9 cellular contexts compared by ENCODE assay signal in the genomic region with DNA sequence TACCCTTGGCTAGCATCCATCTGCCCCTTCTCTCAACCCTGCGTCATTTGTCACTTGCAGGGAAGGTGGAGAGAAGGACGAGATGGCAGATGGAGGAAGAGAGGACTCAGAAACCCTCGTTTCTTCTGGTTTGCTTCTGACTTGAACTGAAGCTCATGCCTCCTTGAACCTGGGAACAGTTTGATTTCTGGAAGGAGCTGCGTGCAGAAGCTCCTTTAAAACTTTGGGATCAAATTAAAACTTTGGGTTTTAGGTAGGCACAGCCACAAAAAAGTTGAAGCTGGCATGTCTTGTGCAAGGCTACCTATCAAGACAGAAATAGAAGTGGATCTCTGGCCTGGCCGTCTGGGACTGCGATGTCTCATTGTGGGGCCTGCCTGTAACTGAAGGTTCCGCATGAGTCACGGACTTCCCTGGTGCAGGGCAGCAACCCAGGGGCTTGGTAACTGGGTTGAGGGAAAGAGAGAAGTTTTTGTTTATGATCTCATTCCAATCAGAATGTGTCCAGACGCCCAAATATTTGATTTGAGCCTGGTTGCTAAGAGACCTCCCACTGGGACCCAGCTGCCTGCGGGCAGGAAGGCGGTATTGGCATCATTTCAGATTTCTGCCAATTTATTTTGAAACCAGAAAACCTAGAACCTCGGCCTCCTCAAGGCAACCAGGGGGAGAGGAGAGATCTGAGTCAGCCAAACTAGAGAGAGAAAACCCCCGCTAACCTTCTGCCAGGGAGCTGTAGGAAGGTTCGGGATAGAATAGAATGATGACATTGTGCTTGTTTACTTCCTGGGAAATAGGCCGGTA. TPM values are rescaled to one million over a fixed set of nuclear protein-coding genes. Genes with fewer than 3 reads are reported as not detected.
DNase-seq lines count a peak whose midpoint lies in the region; ATAC-seq and TF ChIP-seq lines count a peak whose summit lies in the region.
"Had no signal": no experiment of that assay in that cellular context is flagged by ENCODE, and none has a peak within 500 bp of the region (broad histone marks: within the 10 kb centered on the region; RNA-seq: fewer than 3 reads in every experiment).

No MANE protein-coding gene starts in this region.

- TF ChIP-seq CTCF in GM23338 (conservative IDR thresholded peaks at IDR 0.05; ENCODE audit: low read depth in 2 of 2): no peak

- no peaks in the 10 kb centered on the region for H3K36me3 Mint-ChIP-seq in GM23338 (ENCODE audit: low read depth)
- no peaks in the 10 kb centered on the region for H3K36me3 Mint-ChIP-seq in T-helper 17 cell (ENCODE audit: low read depth)

- H3K4me1 ChIP-seq in GM23338 (ENCODE audit: insufficient read depth): no peaks in the 10 kb centered on the region
- H3K4me1 ChIP-seq in esophagus (ENCODE audit: control insufficient read depth in 2 of 2, insufficient read depth in 2 of 2, low read length in 1 of 2): peaks cover 0 to 5% of the 10 kb centered on the region in 2 donors

- H4K20me1 ChIP-seq in GM23338 (replicated peaks; ENCODE audit: insufficient read depth): no peaks in the 10 kb centered on the region

- no peaks in the 10 kb centered on the region for H3K79me2 ChIP-seq in GM23338 (replicated peaks; ENCODE audit: insufficient read depth)

- peaks cover 4% of the 10 kb centered on the region for H3K27me3 Mint-ChIP-seq in GM23338 (ENCODE audit: insufficient read depth, low read depth, poor library complexity)
- H3K27me3 Mint-ChIP-seq in T-helper 17 cell: no peaks in the 10 kb centered on the region

- H3K27ac ChIP-seq in GM23338 (ENCODE audit: low read depth) (no peak overlapping the region), esophagus (ENCODE audit: low read depth in 2 of 2, low read length in 1 of 2) (peak overlapping the region; percentile 66 to 87)

- no peaks in the 10 kb centered on the region for H3K9me3 Mint-ChIP-seq in GM23338

- ATAC-seq in GM23338 (no peak), T-helper 17 cell (peak; percentile 89)

- no peaks in the 10 kb centered on the region for H3F3A ChIP-seq in GM23338 (replicated peaks; ENCODE audit: low read depth)

- H3K4me3 ChIP-seq in GM23338 (no peak overlapping the region), esophagus (ENCODE audit: low read depth in 1 of 2, low read length in 2 of 2) (no peak overlapping the region)

- H3K4me3 Mint-ChIP-seq in GM23338 (no peak overlapping the region), T-helper 17 cell (peak overlapping the region; percentile 59)

- H3K27me3 ChIP-seq in GM23338 (ENCODE audit: insufficient read depth) (no peaks in the 10 kb centered on the region), esophagus (ENCODE audit: control insufficient read depth in 1 of 2, insufficient read depth in 2 of 2, low read length in 2 of 2) (no peaks in the 10 kb centered on the region)
- H3K27me3 ChIP-seq: dorsolateral prefrontal cortex had no signal

- no peaks in the 10 kb centered on the region for H3K9me3 ChIP-seq in T-helper 17 cell (ENCODE audit: control insufficient read depth, low read length, poor library complexity, severe bottlenecking)
- H3K9me3 ChIP-seq in esophagus (ENCODE audit: control insufficient read depth in 2 of 2, insufficient read depth in 1 of 2, low read depth in 1 of 2, low read length in 1 of 2): no peaks in the 10 kb centered on the region

- H3K9me2 ChIP-seq in GM23338 (ENCODE audit: insufficient read depth): no peaks in the 10 kb centered on the region

- peak overlapping the region; percentile 72 for H2AFZ ChIP-seq in GM23338

- H3K36me3 ChIP-seq in GM23338 (ENCODE audit: insufficient read depth) (no peaks in the 10 kb centered on the region), esophagus (ENCODE audit: control insufficient read depth in 2 of 2, insufficient read depth in 2 of 2, low read length in 1 of 2) (no peaks in the 10 kb centered on the region)

- 0 out of 2 replicates have a peak overlapping the region, but pooled peaks have one; percentile 15 for H3K27ac Mint-ChIP-seq in GM23338
- H3K27ac Mint-ChIP-seq in T-helper 17 cell: peak overlapping the region; percentile 89

- no peak overlapping the region for H3K4me2 ChIP-seq in GM23338

- H3K4me1 Mint-ChIP-seq in GM23338: peaks cover 4% of the 10 kb centered on the region
- peaks cover 12% of the 10 kb centered on the region for H3K4me1 Mint-ChIP-seq in T-helper 17 cell

- 12 to 27% methylated on average over 15 of the region's 15 CpGs for WGBS in esophagus, 2 donors

- DNase-seq in NCI-H2196 (lab: John Stamatoyannopoulos, UW; ENCODE audit: unreplicated experiment): peak; percentile 34
- no peak for DNase-seq in NCI-H2196 treated with DMSO at 0.1 percent for 48 hours (lab: John Stamatoyannopoulos, UW; ENCODE audit: unreplicated experiment)
- no peak for DNase-seq in GM23338 (ENCODE audit: low spot score)
- peak; percentile 50 for DNase-seq in LoVo (ENCODE audit: low spot score)
- peak in 2 of 3 donors; percentile 8 to 39 for DNase-seq in T-helper 17 cell
- DNase-seq in occipital lobe (lab: John Stamatoyannopoulos, UW): peak; percentile 23
- DNase-seq in NCI-H510A treated with DMSO at 0.1 percent for 48 hours (lab: John Stamatoyannopoulos, UW): no peak

TF ChIP-seq in GM23338, 12 proteins besides CTCF, POLR2A, EP300 and RAD21:
- TF ChIP-seq CREB1 (CRISPR knock-in tag; IDR thresholded peaks at IDR 0.05; ENCODE audit: low read depth) (no peak), POLR2AphosphoS5 (IDR thresholded peaks at IDR 0.05; ENCODE audit: low read depth) (no peak), EZH2 (IDR thresholded peaks at IDR 0.05; ENCODE audit: low read depth, unreplicated experiment) (no peak)
- TF ChIP-seq, protein P1, sequence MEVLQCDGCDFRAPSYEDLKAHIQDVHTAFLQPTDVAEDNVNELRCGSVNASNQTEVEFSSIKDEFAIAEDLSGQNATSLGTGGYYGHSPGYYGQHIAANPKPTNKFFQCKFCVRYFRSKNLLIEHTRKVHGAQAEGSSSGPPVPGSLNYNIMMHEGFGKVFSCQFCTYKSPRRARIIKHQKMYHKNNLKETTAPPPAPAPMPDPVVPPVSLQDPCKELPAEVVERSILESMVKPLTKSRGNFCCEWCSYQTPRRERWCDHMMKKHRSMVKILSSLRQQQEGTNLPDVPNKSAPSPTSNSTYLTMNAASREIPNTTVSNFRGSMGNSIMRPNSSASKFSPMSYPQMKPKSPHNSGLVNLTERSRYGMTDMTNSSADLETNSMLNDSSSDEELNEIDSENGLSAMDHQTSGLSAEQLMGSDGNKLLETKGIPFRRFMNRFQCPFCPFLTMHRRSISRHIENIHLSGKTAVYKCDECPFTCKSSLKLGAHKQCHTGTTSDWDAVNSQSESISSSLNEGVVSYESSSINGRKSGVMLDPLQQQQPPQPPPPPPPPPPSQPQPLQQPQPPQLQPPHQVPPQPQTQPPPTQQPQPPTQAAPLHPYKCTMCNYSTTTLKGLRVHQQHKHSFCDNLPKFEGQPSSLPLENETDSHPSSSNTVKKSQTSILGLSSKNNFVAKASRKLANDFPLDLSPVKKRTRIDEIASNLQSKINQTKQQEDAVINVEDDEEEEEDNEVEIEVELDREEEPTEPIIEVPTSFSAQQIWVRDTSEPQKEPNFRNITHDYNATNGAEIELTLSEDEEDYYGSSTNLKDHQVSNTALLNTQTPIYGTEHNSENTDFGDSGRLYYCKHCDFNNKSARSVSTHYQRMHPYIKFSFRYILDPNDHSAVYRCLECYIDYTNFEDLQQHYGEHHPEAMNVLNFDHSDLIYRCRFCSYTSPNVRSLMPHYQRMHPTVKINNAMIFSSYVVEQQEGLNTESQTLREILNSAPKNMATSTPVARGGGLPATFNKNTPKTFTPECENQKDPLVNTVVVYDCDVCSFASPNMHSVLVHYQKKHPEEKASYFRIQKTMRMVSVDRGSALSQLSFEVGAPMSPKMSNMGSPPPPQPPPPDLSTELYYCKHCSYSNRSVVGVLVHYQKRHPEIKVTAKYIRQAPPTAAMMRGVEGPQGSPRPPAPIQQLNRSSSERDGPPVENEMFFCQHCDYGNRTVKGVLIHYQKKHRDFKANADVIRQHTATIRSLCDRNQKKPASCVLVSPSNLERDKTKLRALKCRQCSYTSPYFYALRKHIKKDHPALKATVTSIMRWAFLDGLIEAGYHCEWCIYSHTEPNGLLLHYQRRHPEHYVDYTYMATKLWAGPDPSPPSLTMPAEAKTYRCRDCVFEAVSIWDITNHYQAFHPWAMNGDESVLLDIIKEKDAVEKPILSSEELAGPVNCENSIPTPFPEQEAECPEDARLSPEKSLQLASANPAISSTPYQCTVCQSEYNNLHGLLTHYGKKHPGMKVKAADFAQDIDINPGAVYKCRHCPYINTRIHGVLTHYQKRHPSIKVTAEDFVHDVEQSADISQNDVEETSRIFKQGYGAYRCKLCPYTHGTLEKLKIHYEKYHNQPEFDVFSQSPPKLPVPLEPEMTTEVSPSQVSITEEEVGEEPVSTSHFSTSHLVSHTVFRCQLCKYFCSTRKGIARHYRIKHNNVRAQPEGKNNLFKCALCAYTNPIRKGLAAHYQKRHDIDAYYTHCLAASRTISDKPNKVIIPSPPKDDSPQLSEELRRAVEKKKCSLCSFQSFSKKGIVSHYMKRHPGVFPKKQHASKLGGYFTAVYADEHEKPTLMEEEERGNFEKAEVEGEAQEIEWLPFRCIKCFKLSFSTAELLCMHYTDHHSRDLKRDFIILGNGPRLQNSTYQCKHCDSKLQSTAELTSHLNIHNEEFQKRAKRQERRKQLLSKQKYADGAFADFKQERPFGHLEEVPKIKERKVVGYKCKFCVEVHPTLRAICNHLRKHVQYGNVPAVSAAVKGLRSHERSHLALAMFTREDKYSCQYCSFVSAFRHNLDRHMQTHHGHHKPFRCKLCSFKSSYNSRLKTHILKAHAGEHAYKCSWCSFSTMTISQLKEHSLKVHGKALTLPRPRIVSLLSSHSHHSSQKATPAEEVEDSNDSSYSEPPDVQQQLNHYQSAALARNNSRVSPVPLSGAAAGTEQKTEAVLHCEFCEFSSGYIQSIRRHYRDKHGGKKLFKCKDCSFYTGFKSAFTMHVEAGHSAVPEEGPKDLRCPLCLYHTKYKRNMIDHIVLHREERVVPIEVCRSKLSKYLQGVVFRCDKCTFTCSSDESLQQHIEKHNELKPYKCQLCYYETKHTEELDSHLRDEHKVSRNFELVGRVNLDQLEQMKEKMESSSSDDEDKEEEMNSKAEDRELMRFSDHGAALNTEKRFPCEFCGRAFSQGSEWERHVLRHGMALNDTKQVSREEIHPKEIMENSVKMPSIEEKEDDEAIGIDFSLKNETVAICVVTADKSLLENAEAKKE (CRISPR knock-in tag; IDR thresholded peaks at IDR 0.05): no peak

RNA-seq across cellular contexts. Expression of a gene that starts 15.8 kb away (rescaled TPM):
- total RNA-seq in GM23338 (2014; rRNA removed; shearing (Covaris generic)): 3.3 and 7.2 TPM in 2 replicates
- polyA plus RNA-seq in GM23338 (2016; fragmentation: Nextera tagmentation; extraction: Ambion mirVana) (4.6 TPM in 2 replicates), esophagus (1 to 10 TPM; 5.4 to 5.6 TPM)
- total RNA-seq in T-helper 17 cell (10 to 100 TPM; 31.1 to 47.3 TPM), occipital lobe (18.9 TPM)

Comparison
In these comparisons a context has a peak if more than half of its experiments do, and no peak if none do; other contexts are left out.
1. DNase-seq: peak in NCI-H2196 (single experiment), LoVo (single experiment), T-helper 17 cell (2 of 3) and occipital lobe (single experiment); none in NCI-H2196 treated with DMSO at 0.1 percent for 48 hours (single experiment), GM23338 (single experiment) and NCI-H510A treated with DMSO at 0.1 percent for 48 hours (single experiment).